Comparison of ENCODE assay signal across 1 cellular context in genomic region chr6:11931296-11932035, GRCh38.
TF ChIP-seq lines count a peak whose summit lies in the region.

No MANE protein-coding gene starts in this region.

TF ChIP-seq in K562, 482 proteins besides CTCF, POLR2A, EP300 and RAD21 (continued from another document and continues in another):
- TF ChIP-seq CEBPZ (IDR thresholded peaks at IDR 0.05; ENCODE audit: borderline replicate concordance, low read depth, low read length) (no peak), ZBTB34 (CRISPR knock-in tag; IDR thresholded peaks at IDR 0.05) (0 out of 2 replicates have a peak, but pooled peaks have one; percentile 30), TBL1XR1 (IDR thresholded peaks at IDR 0.05; ENCODE audit: low read length in 2 of 2) (peak; percentile 77 to 97; a peak in 3 of 4 replicates), FOXM1 (IDR thresholded peaks at IDR 0.05; ENCODE audit: low read depth) (peak; percentile 91), FOXM1 (CRISPR knock-in tag; IDR thresholded peaks at IDR 0.05; ENCODE audit: low read depth) (no peak), GTF2A2 (tag; IDR thresholded peaks at IDR 0.05) (peak; percentile 46; the same call in 1 of the 2 replicates), ZNF764 (CRISPR knock-in tag; IDR thresholded peaks at IDR 0.05; ENCODE audit: low read depth) (no peak), NCOA1 (IDR thresholded peaks at IDR 0.05; ENCODE audit: low read depth) (peak; percentile 79; the same call in 1 of the 2 replicates), MTA3 (IDR thresholded peaks at IDR 0.05; ENCODE audit: borderline replicate concordance) (peak; percentile 73), VEZF1 (CRISPR knock-in tag; IDR thresholded peaks at IDR 0.05) (peak; percentile 89), THAP7 (CRISPR knock-in tag; IDR thresholded peaks at IDR 0.05) (no peak), SMC3 (conservative IDR thresholded peaks at IDR 0.05; ENCODE audit: insufficient read depth, low read depth, low read length) (no peak), ZBTB5 (IDR thresholded peaks at IDR 0.05) (no peak), GATAD2A (IDR thresholded peaks at IDR 0.05) (peak; percentile 51), LEF1 (IDR thresholded peaks at IDR 0.05) (peak; percentile 92), NCOA2 (IDR thresholded peaks at IDR 0.05; ENCODE audit: partially characterized antibody in 2 of 2) (peak; percentile 58 to 76), NFIC (IDR thresholded peaks at IDR 0.05) (peak; percentile 83), ZNF197 (CRISPR knock-in tag; IDR thresholded peaks at IDR 0.05; ENCODE audit: low read depth) (peak; percentile 81; the same call in 1 of the 2 replicates), PPARD (CRISPR knock-in tag; IDR thresholded peaks at IDR 0.05) (no peak), ZNF263 (CRISPR knock-in tag; IDR thresholded peaks at IDR 0.05; ENCODE audit: borderline replicate concordance) (no peak), SNRNP70 (optimal IDR thresholded peaks at IDR 0.05; ENCODE audit: low read depth, low read length) (no peak), NUFIP1 (IDR thresholded peaks at IDR 0.05; ENCODE audit: partially characterized antibody) (peak; percentile 38), MIER1 (IDR thresholded peaks at IDR 0.05; ENCODE audit: low read depth) (peak; percentile 29; the same call in 1 of the 2 replicates), TCF7 (IDR thresholded peaks at IDR 0.05; ENCODE audit: borderline replicate concordance) (peak; percentile 55; the same call in 1 of the 2 replicates), CEBPB (tag; IDR thresholded peaks at IDR 0.05) (no peak), TOE1 (IDR thresholded peaks at IDR 0.05; ENCODE audit: borderline replicate concordance) (peak; percentile 11; the same call in 1 of the 2 replicates), TOE1 (CRISPR knock-in tag; IDR thresholded peaks at IDR 0.05; ENCODE audit: borderline replicate concordance, low read depth) (no peak), MYC (IDR thresholded peaks at IDR 0.05; ENCODE audit: low read depth, low read length) (peak; percentile 49; the same call in 1 of the 2 replicates), MYC (CRISPR knock-in tag; IDR thresholded peaks at IDR 0.05; ENCODE audit: borderline replicate concordance, low read depth) (no peak), ZNF217 (CRISPR knock-in tag; IDR thresholded peaks at IDR 0.05) (no peak), MLLT1 (IDR thresholded peaks at IDR 0.05) (0 out of 4 replicates have a peak, but pooled peaks of 1 of the 2 experiments have one; percentile 34), TAF9B (IDR thresholded peaks at IDR 0.05; ENCODE audit: partially characterized antibody) (peak; percentile 36), NONO (IDR thresholded peaks at IDR 0.05; ENCODE audit: low read depth in 2 of 2, low read length in 1 of 2) (peak in 1 of 2 experiments; percentile 78; a peak in 2 of 4 replicates), ZNF609 (CRISPR knock-in tag; IDR thresholded peaks at IDR 0.05; ENCODE audit: borderline replicate concordance) (no peak), HMBOX1 (IDR thresholded peaks at IDR 0.05) (peak; percentile 57; the same call in 1 of the 2 replicates), RBM39 (optimal IDR thresholded peaks at IDR 0.05; ENCODE audit: low read depth, low read length) (no peak)
